Comparison of ENCODE assay signal across 8 cellular contexts in the genomic region with DNA sequence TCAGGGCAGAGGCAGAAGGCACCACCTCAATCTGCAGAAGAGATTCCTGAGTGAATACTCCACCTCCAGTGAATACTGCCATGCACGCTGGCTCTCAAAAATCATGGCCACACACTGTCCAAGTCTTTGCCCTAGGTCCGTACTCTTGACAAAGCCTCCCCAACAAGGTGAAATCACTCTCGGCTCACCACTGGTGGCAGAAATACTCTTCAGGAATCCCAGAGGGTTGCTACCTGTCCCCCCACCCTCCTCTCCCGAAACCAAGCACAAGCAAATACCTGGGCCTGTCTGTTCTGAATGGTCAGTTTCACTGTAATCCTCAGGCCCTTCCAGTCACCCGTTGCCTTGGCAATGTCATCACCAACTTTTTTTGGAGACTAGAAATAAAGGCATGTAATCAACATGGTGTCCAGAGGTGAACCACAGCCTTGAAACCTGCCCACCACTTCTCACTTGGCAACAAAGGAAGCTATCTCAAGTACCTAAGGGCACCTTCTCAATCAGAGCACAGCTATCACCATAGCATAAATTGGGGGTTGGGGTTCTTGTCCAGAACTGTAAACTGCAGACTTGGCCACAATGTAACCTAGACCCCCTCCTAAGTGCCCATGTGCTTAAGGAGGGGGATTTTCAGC. TPM values are rescaled to one million over a fixed set of nuclear protein-coding genes. Genes with fewer than 3 reads are reported as not detected.
DNase-seq lines count a peak whose midpoint lies in the region; ATAC-seq and TF ChIP-seq lines count a peak whose summit lies in the region.

No MANE protein-coding gene starts in this region.

- POLR2A ChIA-PET in SK-N-SH (lab: Yijun Ruan, JAX) = interaction anchor here (1.9 kb wide), 1 partner anchor 25 kb away, joined by 12 read pairs; a partner anchor contains a TSS
- POLR2A ChIA-PET in activated CD4-positive, alpha-beta memory T cell treated with anti-CD3 and anti-CD28 coated beads, Interleukin-2, amount 10 ng/mL, durations not matched to agents 7 days and 5 days (lab: Charles Lee) = interaction anchor here (0.7 to 4.1 kb wide), 17 partner anchors 8 to 644 kb away, joined by 3 to 75 read pairs (median 12); a partner anchor contains a TSS

- no peak for ATAC-seq in SK-N-SH treated with all-trans-retinoic acid at 6 μM for 48 hours
- no peak for ATAC-seq in right cardiac atrium
- ATAC-seq in stimulated activated naive CD8-positive, alpha-beta T cell treated with anti-CD3 and anti-CD28 coated beads, Interleukin-15, amount 100 ng/mL, for 72 hours = no peak
- ATAC-seq in HG02588 (IDR thresholded peaks at IDR 0.05; ENCODE audit: unreplicated experiment) = no peak

- peak overlapping the region; percentile 97 for H3K27ac Mint-ChIP-seq in activated CD4-positive, alpha-beta memory T cell treated with anti-CD3 and anti-CD28 coated beads, Interleukin-2, amount 10 ng/mL, durations not matched to agents 7 days and 5 days
- peak overlapping the region; percentile 99 for H3K27ac Mint-ChIP-seq in stimulated activated naive CD8-positive, alpha-beta T cell treated with anti-CD3 and anti-CD28 coated beads, Interleukin-15, amount 100 ng/mL, for 72 hours

- peak overlapping the region; percentile 95 for H3K9ac ChIP-seq in SK-N-SH

- no peaks in the 10 kb centered on the region for H3K27me3 Mint-ChIP-seq in activated CD4-positive, alpha-beta memory T cell treated with anti-CD3 and anti-CD28 coated beads, Interleukin-2, amount 10 ng/mL, durations not matched to agents 7 days and 5 days
- H3K27me3 Mint-ChIP-seq in stimulated activated naive CD8-positive, alpha-beta T cell treated with anti-CD3 and anti-CD28 coated beads, Interleukin-15, amount 100 ng/mL, for 72 hours = no peaks in the 10 kb centered on the region

- peaks cover 69% of the 10 kb centered on the region for H3F3A ChIP-seq in SK-N-SH (replicated peaks; ENCODE audit: insufficient read depth)

- TF ChIP-seq RAD21 in SK-N-SH (IDR thresholded peaks at IDR 0.05; ENCODE audit: low read length) = no peak

- no peak for DNase-seq in SK-N-SH
- no peak for DNase-seq in activated CD4-positive, alpha-beta memory T cell treated with anti-CD3 and anti-CD28 coated beads, Interleukin-2, amount 10 ng/mL, durations not matched to agents 7 days and 5 days
- DNase-seq in right cardiac atrium = no peak
- no peak for DNase-seq in stimulated activated naive CD8-positive, alpha-beta T cell treated with anti-CD3 and anti-CD28 coated beads, Interleukin-15, amount 100 ng/mL, for 72 hours
- DNase-seq in DMS79 (lab: John Stamatoyannopoulos, UW) = no peak
- DNase-seq in ureter (ENCODE audit: low spot score) = no peak

- peak overlapping the region; percentile 84 for H3K4me3 Mint-ChIP-seq in activated CD4-positive, alpha-beta memory T cell treated with anti-CD3 and anti-CD28 coated beads, Interleukin-2, amount 10 ng/mL, durations not matched to agents 7 days and 5 days
- peak overlapping the region; percentile 93 to 95 for H3K4me3 Mint-ChIP-seq in stimulated activated naive CD8-positive, alpha-beta T cell treated with anti-CD3 and anti-CD28 coated beads, Interleukin-15, amount 100 ng/mL, for 72 hours

- CTCF ChIA-PET in SK-N-SH (lab: Yijun Ruan, JAX) = interaction anchor here (1.1 to 1.2 kb wide), 2 partner anchors 11 to 21 kb away, joined by 3 read pairs; no protein-coding TSS in a partner anchor
- CTCF ChIA-PET in activated CD4-positive, alpha-beta memory T cell treated with anti-CD3 and anti-CD28 coated beads, Interleukin-2, amount 10 ng/mL, durations not matched to agents 7 days and 5 days (lab: Charles Lee) = interaction anchor here (0.9 to 2.1 kb wide), 7 partner anchors 11 to 285 kb away, joined by 3 to 9 read pairs (median 5); a partner anchor contains a TSS

- peaks cover 50 to 58% of the 10 kb centered on the region in 2 experiments for H3K36me3 ChIP-seq in SK-N-SH (replicated peaks in 1 of 2; ENCODE audit: control insufficient read depth in 1 of 2, insufficient read depth in 2 of 2, low read length in 1 of 2)

- no peak for TF ChIP-seq EP300 in SK-N-SH (IDR thresholded peaks at IDR 0.05; ENCODE audit: borderline replicate concordance in 1 of 2, low read depth in 1 of 2, low read length in 1 of 2)

- H3K27me3 ChIP-seq in SK-N-SH (ENCODE audit: insufficient read depth) (no peaks in the 10 kb centered on the region), right cardiac atrium (ENCODE audit: control insufficient read depth, insufficient read depth) (no peaks in the 10 kb centered on the region)

- peaks cover 5 to 40% of the 10 kb centered on the region in 2 experiments for H3K4me1 ChIP-seq in SK-N-SH (ENCODE audit: control insufficient read depth in 1 of 2, insufficient read depth in 2 of 2, low read depth in 1 of 2, low read length in 1 of 2)
- H3K4me1 ChIP-seq in right cardiac atrium (ENCODE audit: control insufficient read depth, insufficient read depth, low read length) = peaks cover 16% of the 10 kb centered on the region

- H3K9me3 Mint-ChIP-seq in activated CD4-positive, alpha-beta memory T cell treated with anti-CD3 and anti-CD28 coated beads, Interleukin-2, amount 10 ng/mL, durations not matched to agents 7 days and 5 days = peaks cover 22% of the 10 kb centered on the region
- H3K9me3 Mint-ChIP-seq in stimulated activated naive CD8-positive, alpha-beta T cell treated with anti-CD3 and anti-CD28 coated beads, Interleukin-15, amount 100 ng/mL, for 72 hours = peaks cover 0 to 9% of the 10 kb centered on the region in 2 donors

- WGBS in SK-N-SH (ENCODE audit: low lambda C conversion rate) = 14% methylated on average over 5 of the region's 5 CpGs
- 59% methylated on average over 5 of the region's 5 CpGs for WGBS in right cardiac atrium

- H3K79me2 ChIP-seq in SK-N-SH (ENCODE audit: insufficient read depth) = peaks cover 66% of the 10 kb centered on the region

- H3K4me3 ChIP-seq in SK-N-SH (ENCODE audit: low read depth in 2 of 2, low read length in 1 of 2) (peak overlapping the region; percentile 92 to 99), right cardiac atrium (ENCODE audit: low read length) (peak overlapping the region; percentile 66)

- peaks cover 51% of the 10 kb centered on the region for H3K4me1 Mint-ChIP-seq in activated CD4-positive, alpha-beta memory T cell treated with anti-CD3 and anti-CD28 coated beads, Interleukin-2, amount 10 ng/mL, durations not matched to agents 7 days and 5 days
- H3K4me1 Mint-ChIP-seq in stimulated activated naive CD8-positive, alpha-beta T cell treated with anti-CD3 and anti-CD28 coated beads, Interleukin-15, amount 100 ng/mL, for 72 hours = peaks cover 72% of the 10 kb centered on the region

- H3K4me2 ChIP-seq in SK-N-SH = peak overlapping the region; percentile 95

- H2AFZ ChIP-seq in SK-N-SH (ENCODE audit: low read depth) = no peak overlapping the region

- H3K36me3 Mint-ChIP-seq in activated CD4-positive, alpha-beta memory T cell treated with anti-CD3 and anti-CD28 coated beads, Interleukin-2, amount 10 ng/mL, durations not matched to agents 7 days and 5 days (ENCODE audit: low read depth) = peaks cover 69% of the 10 kb centered on the region

- H4K20me1 ChIP-seq in SK-N-SH (ENCODE audit: insufficient read depth) = peaks cover 52% of the 10 kb centered on the region

- TF ChIP-seq CTCF in SK-N-SH (IDR thresholded peaks at IDR 0.05) = no peak

- peak overlapping the region; percentile 77 to 92 for H3K27ac ChIP-seq in SK-N-SH (ENCODE audit: low read depth in 2 of 2, low read length in 1 of 2)
- H3K27ac ChIP-seq in right cardiac atrium (ENCODE audit: low read length) = peak overlapping the region; percentile 69

- H3K9me3 ChIP-seq in SK-N-SH (no peaks in the 10 kb centered on the region), right cardiac atrium (ENCODE audit: control insufficient read depth, low read length) (no peaks in the 10 kb centered on the region)

- intact Hi-C loops in right cardiac atrium (cut with DNase I) = no loop called here

- H3K9me2 ChIP-seq in SK-N-SH = no peaks in the 10 kb centered on the region

TF ChIP-seq in SK-N-SH, 30 proteins besides CTCF, POLR2A, EP300 and RAD21 (continues in another document):
- no peak for TF ChIP-seq CHD2 (IDR thresholded peaks at IDR 0.05; ENCODE audit: low read length, partially characterized antibody)
- TF ChIP-seq POLR2AphosphoS5 (IDR thresholded peaks at IDR 0.05; ENCODE audit: low read depth, low read length) = no peak
- no peak for TF ChIP-seq RFX5 (IDR thresholded peaks at IDR 0.05; ENCODE audit: low read length)

TF ChIP-seq in SK-N-SH treated with all-trans-retinoic acid at 6 μM for 48 hours, 23 proteins besides CTCF, POLR2A, EP300 and RAD21 (continues in another document):
- TF ChIP-seq TCF4 (CRISPR knock-in tag; IDR thresholded peaks at IDR 0.05; ENCODE audit: borderline replicate concordance) (no peak), ZC3H10 (CRISPR knock-in tag; IDR thresholded peaks at IDR 0.05) (no peak), ZNF70 (CRISPR knock-in tag; IDR thresholded peaks at IDR 0.05) (no peak), GLIS3 (CRISPR knock-in tag; IDR thresholded peaks at IDR 0.05) (no peak)

RNA-seq across cellular contexts. Expression of a gene that starts 1.8 kb away (rescaled TPM):
- polyA plus RNA-seq in SK-N-SH (2012; rRNA removed) = 3,270 and 3,754 TPM in 2 replicates
- 3,350 and 3,639 TPM in 2 replicates for polyA plus RNA-seq in SK-N-SH (2012; cell fraction: cytosol; rRNA removed)
- polyA plus RNA-seq in SK-N-SH (2012; cell fraction: nucleus; rRNA removed) = 595 and 635 TPM in 2 replicates
- 1,000 to 10,000 TPM; 1,379 to 1,395 TPM for total RNA-seq in activated CD4-positive, alpha-beta memory T cell treated with anti-CD3 and anti-CD28 coated beads, Interleukin-2, amount 10 ng/mL, durations not matched to agents 7 days and 5 days
- total RNA-seq in right cardiac atrium = 100 to 1,000 TPM; 535 to 714 (median 622) TPM
- 1,268 TPM for polyA plus RNA-seq in right cardiac atrium
- total RNA-seq in ureter = 1,953 TPM

RNA-seq across cellular contexts. Expression of a gene that starts 1.9 kb away (rescaled TPM):
- polyA plus RNA-seq in SK-N-SH (2012; rRNA removed) = 5.5 and 8.0 TPM in 2 replicates
- 5.1 and 7.8 TPM in 2 replicates for polyA plus RNA-seq in SK-N-SH (2012; cell fraction: cytosol; rRNA removed)
- 35.0 and 51.3 TPM in 2 replicates for polyA plus RNA-seq in SK-N-SH (2012; cell fraction: nucleus; rRNA removed)
- total RNA-seq in activated CD4-positive, alpha-beta memory T cell treated with anti-CD3 and anti-CD28 coated beads, Interleukin-2, amount 10 ng/mL, durations not matched to agents 7 days and 5 days = 10 to 100 TPM; 25.4 to 26.9 TPM
- total RNA-seq in right cardiac atrium = 10 to 100 TPM; 14.4 to 23.3 (median 21.1) TPM
- 23.8 TPM for polyA plus RNA-seq in right cardiac atrium
- 30.4 TPM for total RNA-seq in ureter

RNA-seq across cellular contexts. Expression of a gene that starts 25.3 kb away (rescaled TPM):
- polyA plus RNA-seq in SK-N-SH (2012; rRNA removed) = 4.6 and 5.9 TPM in 2 replicates
- polyA plus RNA-seq in SK-N-SH (2012; cell fraction: cytosol; rRNA removed) = 2.3 and 3.5 TPM in 2 replicates
- 15.7 and 16.9 TPM in 2 replicates for polyA plus RNA-seq in SK-N-SH (2012; cell fraction: nucleus; rRNA removed)
- 10 to 100 TPM; 12.5 to 12.7 TPM for total RNA-seq in activated CD4-positive, alpha-beta memory T cell treated with anti-CD3 and anti-CD28 coated beads, Interleukin-2, amount 10 ng/mL, durations not matched to agents 7 days and 5 days
- total RNA-seq in right cardiac atrium = 1 to 10 TPM; 6.3 to 7.9 (median 7.6) TPM
- 3.2 TPM for polyA plus RNA-seq in right cardiac atrium
- total RNA-seq in ureter = 13.2 TPM

RNA-seq across cellular contexts. Expression of a gene that starts 52.5 kb away (rescaled TPM):
- 15.1 and 18.7 TPM in 2 replicates for polyA plus RNA-seq in SK-N-SH (2012; rRNA removed)
- polyA plus RNA-seq in SK-N-SH (2012; cell fraction: cytosol; rRNA removed) = 5.2 and 9.6 TPM in 2 replicates
- polyA plus RNA-seq in SK-N-SH (2012; cell fraction: nucleus; rRNA removed) = 37.0 and 37.3 TPM in 2 replicates
- total RNA-seq in activated CD4-positive, alpha-beta memory T cell treated with anti-CD3 and anti-CD28 coated beads, Interleukin-2, amount 10 ng/mL, durations not matched to agents 7 days and 5 days = 1 to 10 TPM; 7.5 to 7.7 TPM
- total RNA-seq in right cardiac atrium = 10 to 100 TPM; 12.2 to 16.6 (median 13.3) TPM
- 15.4 TPM for polyA plus RNA-seq in right cardiac atrium
- total RNA-seq in ureter = 38.4 TPM
